In the genomic region with DNA sequence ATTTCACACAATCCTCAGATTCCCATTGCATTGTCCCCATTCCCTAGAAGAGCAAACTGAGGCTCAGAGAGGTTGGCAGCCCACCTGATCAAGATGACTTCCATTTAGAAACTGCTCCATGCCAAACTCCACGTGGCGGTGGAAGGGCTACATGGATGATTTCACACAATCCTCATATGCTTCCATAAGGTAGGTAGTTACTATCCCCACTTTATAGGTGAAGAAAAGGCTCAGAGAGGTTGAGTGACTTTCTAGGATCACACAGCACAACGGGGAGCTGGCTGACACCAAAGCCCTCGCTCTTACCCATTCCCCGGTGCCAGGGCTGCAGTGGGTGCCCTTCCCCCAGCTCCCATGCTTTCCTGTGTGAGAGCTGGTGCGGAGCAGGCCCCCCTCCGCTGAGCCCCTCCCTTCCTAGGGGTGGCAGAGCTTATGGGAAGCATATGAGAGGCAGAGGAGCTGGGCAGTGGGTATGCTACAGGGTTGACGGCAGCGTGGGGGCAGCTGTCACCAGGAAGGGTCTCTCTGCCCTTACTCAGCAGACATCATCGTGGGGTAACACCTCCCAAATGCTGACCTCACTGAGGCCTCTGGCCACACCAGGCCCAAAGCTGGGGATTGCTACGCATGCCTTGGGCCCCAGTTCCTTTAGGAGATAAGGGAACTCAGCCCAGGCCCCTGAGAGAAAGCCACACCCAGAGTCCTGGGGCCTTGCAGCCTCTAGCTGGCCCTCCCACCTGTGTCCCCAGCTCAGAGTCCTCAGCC, we compare ENCODE assay signal across 26 cellular contexts. TPM values are rescaled to one million over a fixed set of nuclear protein-coding genes. Genes with fewer than 3 reads are reported as not detected.
"Had no signal": no experiment of that assay in that cellular context is flagged by ENCODE, and none has a peak within 500 bp of the region (broad histone marks: within the 10 kb centered on the region; RNA-seq: fewer than 3 reads in every experiment).

No MANE protein-coding gene starts in this region.

- DNase-seq: activated CD4-positive, alpha-beta T cell treated with anti-CD3 and anti-CD28 coated beads for 48 hours; activated CD4-positive, alpha-beta T cell treated with anti-CD3 and anti-CD28 coated beads, Interleukin-2, amount 50 U/mL, for 4 hours; activated CD4-positive, CD25-positive, alpha-beta regulatory T cell treated with anti-CD3 and anti-CD28 coated beads, Interleukin-2, amount 50 U/mL, for 72 hours; activated CD8-positive, alpha-beta memory T cell treated with anti-CD3 and anti-CD28 coated beads, Interleukin-2, amount 50 U/mL, for 48 hours; activated CD8-positive, alpha-beta T cell treated with anti-CD3 and anti-CD28 coated beads, Interleukin-2, amount 10 ng/mL, durations not matched to agents 7 days and 5 days; activated effector memory CD4-positive, alpha-beta T cell treated with Interleukin-2 at 50 U/mL for 16 hours; activated naive CD4-positive, alpha-beta T cell; activated T-cell treated with anti-CD3 and anti-CD28 coated beads, Interleukin-2, amount 50 U/mL, for 1 hour; aorta; central memory CD4-positive, alpha-beta T cell; Kasumi-1; KBM-7; NCI-H1105 treated with DMSO at 0.1 percent for 48 hours; NCI-H146; NCI-H187 treated with DMSO at 0.1 percent for 48 hours; NCI-H345; NCI-H510A treated with DMSO at 0.1 percent for 48 hours; NCI-H69; PC-3; SHP77 had no signal

- H3K36me3 Mint-ChIP-seq: activated naive CD4-positive, alpha-beta T cell treated with anti-CD3 and anti-CD28 coated beads, Interleukin-2, amount 50 U/mL, for 24 hours; WTC11 had no signal

- H3K9me3 Mint-ChIP-seq: activated naive CD4-positive, alpha-beta T cell treated with anti-CD3 and anti-CD28 coated beads, Interleukin-2, amount 50 U/mL, for 24 hours; activated T-helper 1 cell treated with anti-CD3 and anti-CD28 coated beads, Interleukin-12 subunit alpha, Interleukin-12 subunit beta, Interleukin-2, Interleukin-4 antibody, amounts not matched to agents 30 ng/mL and 10 ng/mL and 1 ng/mL, durations not matched to agents 14 hours and 24 hours and 36 hours; T-helper 1 cell treated with Interleukin-12 subunit alpha and Interleukin-12 subunit beta and Interleukin-4 antibody, amounts not matched to agents 30 μg/mL and 1 μg/mL, for 36 hours; WTC11 had no signal

- H3K27me3 Mint-ChIP-seq: activated naive CD4-positive, alpha-beta T cell treated with anti-CD3 and anti-CD28 coated beads, Interleukin-2, amount 50 U/mL, for 24 hours had no signal

- H3K9me3 ChIP-seq: SJSA1 had no signal

- H3K27ac Mint-ChIP-seq: activated CD8-positive, alpha-beta T cell treated with anti-CD3 and anti-CD28 coated beads, Interleukin-2, amount 10 ng/mL, durations not matched to agents 7 days and 5 days; activated naive CD4-positive, alpha-beta T cell treated with anti-CD3 and anti-CD28 coated beads, Interleukin-2, amount 50 U/mL, for 24 hours; activated T-helper 1 cell treated with anti-CD3 and anti-CD28 coated beads, Interleukin-12 subunit alpha, Interleukin-12 subunit beta, Interleukin-2, Interleukin-4 antibody, amounts not matched to agents 30 ng/mL and 10 ng/mL and 1 ng/mL, durations not matched to agents 14 hours and 24 hours and 36 hours; T-helper 1 cell treated with Interleukin-12 subunit alpha and Interleukin-12 subunit beta and Interleukin-4 antibody, amounts not matched to agents 30 μg/mL and 1 μg/mL, for 36 hours; WTC11 had no signal

- ATAC-seq: activated CD8-positive, alpha-beta T cell treated with anti-CD3 and anti-CD28 coated beads, Interleukin-2, amount 10 ng/mL, durations not matched to agents 7 days and 5 days had no signal

- H3K4me1 Mint-ChIP-seq: activated naive CD4-positive, alpha-beta T cell treated with anti-CD3 and anti-CD28 coated beads, Interleukin-2, amount 50 U/mL, for 24 hours had no signal

- H3K4me3 Mint-ChIP-seq: activated CD8-positive, alpha-beta T cell treated with anti-CD3 and anti-CD28 coated beads, Interleukin-2, amount 10 ng/mL, durations not matched to agents 7 days and 5 days; activated naive CD4-positive, alpha-beta T cell treated with anti-CD3 and anti-CD28 coated beads, Interleukin-2, amount 50 U/mL, for 24 hours; activated T-helper 1 cell treated with anti-CD3 and anti-CD28 coated beads, Interleukin-12 subunit alpha, Interleukin-12 subunit beta, Interleukin-2, Interleukin-4 antibody, amounts not matched to agents 30 ng/mL and 10 ng/mL and 1 ng/mL, durations not matched to agents 14 hours and 24 hours and 36 hours; T-helper 1 cell treated with Interleukin-12 subunit alpha and Interleukin-12 subunit beta and Interleukin-4 antibody, amounts not matched to agents 30 μg/mL and 1 μg/mL, for 36 hours; WTC11 had no signal

- H3K27ac ChIP-seq: breast epithelium, SJSA1 had no signal

- H3K4me1 ChIP-seq: breast epithelium, SJSA1 had no signal

- H3K4me3 ChIP-seq: breast epithelium, SJSA1 had no signal

- H3K36me3 ChIP-seq: breast epithelium, SJSA1 had no signal

RNA-seq across cellular contexts. Expression of gene C16orf74, which starts 52.3 kb away (rescaled TPM):
- total RNA-seq: activated T-helper 1 cell treated with anti-CD3 and anti-CD28 coated beads, Interleukin-12 subunit alpha, Interleukin-12 subunit beta, Interleukin-2, Interleukin-4 antibody, amounts not matched to agents 30 ng/mL and 10 ng/mL and 1 ng/mL, durations not matched to agents 14 hours and 24 hours and 36 hours had no signal
- polyA plus RNA-seq: aorta had no signal
